19 cellular contexts compared by ENCODE assay signal in genomic region chr4:89293299-89293698, GRCh38. TPM values are rescaled to one million over a fixed set of nuclear protein-coding genes. Genes with fewer than 3 reads are reported as not detected.
DNase-seq lines count a peak whose midpoint lies in the region; ATAC-seq and TF ChIP-seq lines count a peak whose summit lies in the region.
"Had no signal": no experiment of that assay in that cellular context is flagged by ENCODE, and none has a peak within 500 bp of the region (broad histone marks: within the 10 kb centered on the region; RNA-seq: fewer than 3 reads in every experiment).

No MANE protein-coding gene starts in this region.

- H3K36me3 ChIP-seq in effector memory CD4-positive, alpha-beta T cell (ENCODE audit: control insufficient read depth, insufficient read depth, low read length), result no peaks in the 10 kb centered on the region
- no peaks in the 10 kb centered on the region for H3K36me3 ChIP-seq in left lung

- TF ChIP-seq CTCF in left lung (IDR thresholded peaks at IDR 0.05), result no peak

- H3K27me3 ChIP-seq in effector memory CD4-positive, alpha-beta T cell (replicated peaks; ENCODE audit: control insufficient read depth, insufficient read depth, low read length, poor library complexity, severe bottlenecking), result no peaks in the 10 kb centered on the region
- H3K27me3 ChIP-seq in left lung, result no peaks in the 10 kb centered on the region

- ATAC-seq in T-cell (replicated peaks in 1 of 4) (no peak), left lung (no peak)
- ATAC-seq in stimulated activated naive CD8-positive, alpha-beta T cell treated with anti-CD3 and anti-CD28 coated beads, Interleukin-15, amount 100 ng/mL, for 72 hours, result no peak
- ATAC-seq: Panc1, SK-N-SH treated with all-trans-retinoic acid at 6 μM for 48 hours had no signal

- no peak for DNase-seq in activated naive CD4-positive, alpha-beta T cell treated with anti-CD3 and anti-CD28 coated beads, Interleukin-2, amount 10 ng/mL, durations not matched to agents 7 days and 5 days
- no peak for DNase-seq in activated naive CD4-positive, alpha-beta T cell treated with Interleukin-2 at 50 U/mL for 16 hours
- DNase-seq in T-cell (no peak), NCI-H187 (lab: John Stamatoyannopoulos, UW) (no peak), amygdala (lab: John Stamatoyannopoulos, UW) (no peak), left lung (no peak)
- no peak for DNase-seq in effector memory CD4-positive, alpha-beta T cell
- DNase-seq in stimulated activated naive CD8-positive, alpha-beta T cell treated with anti-CD3 and anti-CD28 coated beads, Interleukin-15, amount 100 ng/mL, for 72 hours, result no peak
- DNase-seq: activated CD8-positive, alpha-beta memory T cell treated with anti-CD3 and anti-CD28 coated beads, Interleukin-2, amount 50 U/mL, for 4 hours; aorta; cortex of kidney; erythroblast; HFFc6; midbrain; NCI-H2081; NCI-H526 treated with DMSO at 0.1 percent for 48 hours; WERI-Rb-1 had no signal

- H3K9me3 Mint-ChIP-seq in activated naive CD4-positive, alpha-beta T cell treated with anti-CD3 and anti-CD28 coated beads, Interleukin-2, amount 10 ng/mL, durations not matched to agents 7 days and 5 days, result peaks cover 4% of the 10 kb centered on the region
- no peaks in the 10 kb centered on the region for H3K9me3 Mint-ChIP-seq in T-cell
- no peaks in the 10 kb centered on the region for H3K9me3 Mint-ChIP-seq in stimulated activated naive CD8-positive, alpha-beta T cell treated with anti-CD3 and anti-CD28 coated beads, Interleukin-15, amount 100 ng/mL, for 72 hours
- H3K9me3 Mint-ChIP-seq: HFFc6 had no signal

- peak overlapping the region; percentile 17 for H3K4me3 ChIP-seq in effector memory CD4-positive, alpha-beta T cell (ENCODE audit: insufficient read depth, low read depth, low read length, poor library complexity, severe bottlenecking)
- no peak overlapping the region for H3K4me3 ChIP-seq in left lung

- peak overlapping the region; percentile 63 for H3K4me3 Mint-ChIP-seq in activated naive CD4-positive, alpha-beta T cell treated with anti-CD3 and anti-CD28 coated beads, Interleukin-2, amount 10 ng/mL, durations not matched to agents 7 days and 5 days
- peak overlapping the region; percentile 21 to 68 (median 55) for H3K4me3 Mint-ChIP-seq in T-cell
- H3K4me3 Mint-ChIP-seq in stimulated activated naive CD8-positive, alpha-beta T cell treated with anti-CD3 and anti-CD28 coated beads, Interleukin-15, amount 100 ng/mL, for 72 hours, result peak overlapping the region; percentile 67 to 72
- H3K4me3 Mint-ChIP-seq: HFFc6 had no signal

- POLR2A ChIA-PET in T-cell (lab: Charles Lee), result interaction anchor here (0.5 to 2.7 kb wide), 7 partner anchors 9 to 1902 kb away, joined by 3 to 26 read pairs (median 4); partner anchors contain the start of gene HSD17B11 (in 1 of the 2)

- peaks cover 70% of the 10 kb centered on the region for H3K36me3 Mint-ChIP-seq in activated naive CD4-positive, alpha-beta T cell treated with anti-CD3 and anti-CD28 coated beads, Interleukin-2, amount 10 ng/mL, durations not matched to agents 7 days and 5 days
- peaks cover 13% of the 10 kb centered on the region for H3K36me3 Mint-ChIP-seq in T-cell

- intact Hi-C loops in left lung (cut with DNase I), result no loop called here

- no peaks in the 10 kb centered on the region for H3K27me3 Mint-ChIP-seq in activated naive CD4-positive, alpha-beta T cell treated with anti-CD3 and anti-CD28 coated beads, Interleukin-2, amount 10 ng/mL, durations not matched to agents 7 days and 5 days
- H3K27me3 Mint-ChIP-seq in T-cell, result no peaks in the 10 kb centered on the region
- no peaks in the 10 kb centered on the region for H3K27me3 Mint-ChIP-seq in stimulated activated naive CD8-positive, alpha-beta T cell treated with anti-CD3 and anti-CD28 coated beads, Interleukin-15, amount 100 ng/mL, for 72 hours

- no peaks in the 10 kb centered on the region for H3K9me3 ChIP-seq in effector memory CD4-positive, alpha-beta T cell (ENCODE audit: control insufficient read depth, low read length)
- no peaks in the 10 kb centered on the region for H3K9me3 ChIP-seq in left lung

- peaks cover 68% of the 10 kb centered on the region for H3K4me1 ChIP-seq in effector memory CD4-positive, alpha-beta T cell (ENCODE audit: control insufficient read depth, insufficient read depth, low read length, poor library complexity, severe bottlenecking)
- H3K4me1 ChIP-seq in left lung, result peaks cover 0 to 42% of the 10 kb centered on the region in 2 donors

- H3K27ac Mint-ChIP-seq in activated naive CD4-positive, alpha-beta T cell treated with anti-CD3 and anti-CD28 coated beads, Interleukin-2, amount 10 ng/mL, durations not matched to agents 7 days and 5 days, result peak overlapping the region; percentile 99
- H3K27ac Mint-ChIP-seq in T-cell, result peak overlapping the region; percentile 92 to 94
- H3K27ac Mint-ChIP-seq in stimulated activated naive CD8-positive, alpha-beta T cell treated with anti-CD3 and anti-CD28 coated beads, Interleukin-15, amount 100 ng/mL, for 72 hours, result peak overlapping the region; percentile 93 to 95
- H3K27ac Mint-ChIP-seq: HFFc6 had no signal

- H3K27ac ChIP-seq in effector memory CD4-positive, alpha-beta T cell (ENCODE audit: insufficient read depth, low read length, poor library complexity, severe bottlenecking), result peak overlapping the region; percentile 78
- no peak overlapping the region for H3K27ac ChIP-seq in left lung
- H3K27ac ChIP-seq: WERI-Rb-1 had no signal

- CTCF ChIA-PET in activated naive CD4-positive, alpha-beta T cell treated with anti-CD3 and anti-CD28 coated beads, Interleukin-2, amount 10 ng/mL, durations not matched to agents 7 days and 5 days (lab: Charles Lee), result interaction anchor here (1.1 to 2.7 kb wide), 3 partner anchors 39 to 67 kb away, joined by 3 to 9 read pairs (median 4); no protein-coding TSS in a partner anchor
- CTCF ChIA-PET in T-cell (lab: Charles Lee), result interaction anchor here (1.1 to 2.4 kb wide), 6 partner anchors 9 to 67 kb away, joined by 3 to 11 read pairs (median 5); no protein-coding TSS in a partner anchor

- peaks cover 98% of the 10 kb centered on the region for H3K4me1 Mint-ChIP-seq in activated naive CD4-positive, alpha-beta T cell treated with anti-CD3 and anti-CD28 coated beads, Interleukin-2, amount 10 ng/mL, durations not matched to agents 7 days and 5 days
- H3K4me1 Mint-ChIP-seq in T-cell, result peaks cover 89 to 97% (median 97%) of the 10 kb centered on the region in 3 donors
- peaks cover 89% of the 10 kb centered on the region for H3K4me1 Mint-ChIP-seq in stimulated activated naive CD8-positive, alpha-beta T cell treated with anti-CD3 and anti-CD28 coated beads, Interleukin-15, amount 100 ng/mL, for 72 hours

RNA-seq across cellular contexts. Expression of gene GPRIN3, which starts 14.3 kb away (rescaled TPM):
- 10 to 100 TPM; 17.4 to 56.1 (median 23.0) TPM for total RNA-seq in T-cell
- 10 to 100 TPM in 1 of 2 donors, 1 to 10 TPM in 1; 9.4 to 14.1 TPM for total RNA-seq in left lung
